8 cellular contexts compared by ENCODE assay signal in the genomic region with DNA sequence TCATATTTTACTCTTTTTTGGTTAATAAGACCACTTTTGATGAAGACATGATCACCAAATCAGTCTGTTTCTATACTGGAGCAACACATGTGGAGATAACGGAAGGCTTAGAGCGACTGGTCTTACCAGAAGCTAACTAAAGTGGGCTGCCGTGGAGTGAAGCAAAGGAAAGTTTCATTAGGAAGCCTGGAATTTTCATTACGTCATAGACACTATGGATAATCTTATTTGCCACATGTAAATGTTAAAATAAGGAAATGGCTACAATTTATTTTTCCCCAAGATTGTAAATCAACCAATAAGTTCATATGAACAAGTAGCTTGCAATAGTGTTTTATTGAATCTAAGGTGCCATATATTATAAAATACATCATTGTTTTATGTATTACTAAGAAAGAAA.
"Had no signal": no experiment of that assay in that cellular context is flagged by ENCODE, and none has a peak within 500 bp of the region (broad histone marks: within the 10 kb centered on the region; RNA-seq: fewer than 3 reads in every experiment).

No MANE protein-coding gene starts in this region.

- FAIRE-seq: G401.6, GM12878, GM12891, GM12892, GM18507, GM19239 had no signal

- H3K4me3 ChIP-seq: GM12878 had no signal

- DNase-seq: GDM1, GF-D8 had no signal

- ATAC-seq: GM12878 had no signal
